Comparison of ENCODE assay signal across 15 cellular contexts in the genomic region with DNA sequence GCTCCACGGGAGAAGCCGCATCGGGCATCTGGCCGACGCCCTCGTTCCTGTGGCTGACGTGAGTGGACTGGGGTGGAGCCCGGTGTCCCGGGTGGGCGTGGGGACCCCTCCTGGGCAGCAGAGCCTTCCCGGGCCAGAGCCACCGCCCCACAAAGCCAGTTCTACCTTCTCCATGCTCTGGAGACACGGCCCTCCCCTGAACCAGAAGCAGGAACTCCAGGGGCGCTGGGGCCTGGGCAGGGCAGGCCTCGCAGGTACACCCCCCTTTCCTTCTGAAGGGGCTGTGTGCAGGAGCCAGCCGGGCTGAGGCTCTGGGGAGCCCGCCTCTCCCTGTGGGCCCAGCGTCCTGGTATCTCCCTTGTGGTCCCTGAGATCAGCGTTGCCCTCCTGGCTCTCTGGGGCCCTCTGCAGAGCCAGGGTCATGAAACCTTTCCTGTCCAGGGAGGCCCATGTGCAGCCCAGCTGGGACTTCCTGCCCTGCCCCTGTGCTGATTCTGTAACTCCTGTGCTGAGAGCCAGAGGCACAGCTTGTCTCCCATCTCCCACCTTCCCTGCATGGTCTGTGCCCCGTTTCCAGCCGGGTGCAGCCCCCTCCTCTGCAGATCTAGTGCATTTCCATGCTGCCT. TPM values are rescaled to one million over a fixed set of nuclear protein-coding genes. Genes with fewer than 3 reads are reported as not detected.
"Had no signal": no experiment of that assay in that cellular context is flagged by ENCODE, and none has a peak within 500 bp of the region (broad histone marks: within the 10 kb centered on the region; RNA-seq: fewer than 3 reads in every experiment).

No MANE protein-coding gene starts in this region.

- DNase-seq: activated CD4-positive, alpha-beta T cell treated with anti-CD3 and anti-CD28 coated beads, Interleukin-2, amount 50 U/mL, for 4 hours; activated gamma-delta T cell; activated naive CD8-positive, alpha-beta T cell treated with anti-CD3 and anti-CD28 coated beads for 36 hours; activated T-cell treated with anti-CD3 and anti-CD28 coated beads, Interleukin-2, amount 50 U/mL, for 1 hour; cerebellar nuclear complex; dermis blood vessel endothelial cell; stimulated activated CD4-positive, alpha-beta T cell treated with anti-CD3 and anti-CD28 coated beads, Interleukin-2, amount 100 ng/mL, for 48 hours; T-helper 9 cell; testis had no signal

- H3K9me3 ChIP-seq: testis had no signal

- H3K9me3 Mint-ChIP-seq: activated naive CD8-positive, alpha-beta T cell treated with anti-CD3 and anti-CD28 coated beads for 36 hours; memory B cell; natural killer cell treated with Interleukin-12 subunit alpha and Interleukin-12 subunit beta and Interleukin-15 and Interleukin-18, amount 100 ng/mL, for 72 hours; stimulated activated naive CD8-positive, alpha-beta T cell treated with anti-CD3 and anti-CD28 coated beads, Interleukin-15, Interleukin-2, amounts not matched to agents 100 ng/mL and 50 ng/mL, for 24 hours had no signal

- H3K27ac Mint-ChIP-seq: activated naive CD8-positive, alpha-beta T cell treated with anti-CD3 and anti-CD28 coated beads for 36 hours; memory B cell; natural killer cell treated with Interleukin-12 subunit alpha and Interleukin-12 subunit beta and Interleukin-15 and Interleukin-18, amount 100 ng/mL, for 72 hours; stimulated activated naive CD8-positive, alpha-beta T cell treated with anti-CD3 and anti-CD28 coated beads, Interleukin-15, Interleukin-2, amounts not matched to agents 100 ng/mL and 50 ng/mL, for 24 hours had no signal

- H3K4me3 ChIP-seq: testis had no signal

- ATAC-seq: left lobe of liver; natural killer cell treated with Interleukin-12 subunit alpha and Interleukin-12 subunit beta and Interleukin-15 and Interleukin-18, amount 100 ng/mL, for 72 hours had no signal

- H3K4me3 Mint-ChIP-seq: activated naive CD8-positive, alpha-beta T cell treated with anti-CD3 and anti-CD28 coated beads for 36 hours; memory B cell; natural killer cell treated with Interleukin-12 subunit alpha and Interleukin-12 subunit beta and Interleukin-15 and Interleukin-18, amount 100 ng/mL, for 72 hours; stimulated activated naive CD8-positive, alpha-beta T cell treated with anti-CD3 and anti-CD28 coated beads, Interleukin-15, Interleukin-2, amounts not matched to agents 100 ng/mL and 50 ng/mL, for 24 hours had no signal

- H3K4me1 ChIP-seq: testis had no signal

- H3K27me3 ChIP-seq: testis had no signal

- H3K27ac ChIP-seq: testis had no signal

- H3K27me3 Mint-ChIP-seq: activated naive CD8-positive, alpha-beta T cell treated with anti-CD3 and anti-CD28 coated beads for 36 hours; memory B cell; natural killer cell treated with Interleukin-12 subunit alpha and Interleukin-12 subunit beta and Interleukin-15 and Interleukin-18, amount 100 ng/mL, for 72 hours; stimulated activated naive CD8-positive, alpha-beta T cell treated with anti-CD3 and anti-CD28 coated beads, Interleukin-15, Interleukin-2, amounts not matched to agents 100 ng/mL and 50 ng/mL, for 24 hours had no signal

- H3K36me3 Mint-ChIP-seq: activated naive CD8-positive, alpha-beta T cell treated with anti-CD3 and anti-CD28 coated beads for 36 hours; memory B cell; natural killer cell treated with Interleukin-12 subunit alpha and Interleukin-12 subunit beta and Interleukin-15 and Interleukin-18, amount 100 ng/mL, for 72 hours had no signal

RNA-seq across cellular contexts. Expression of a gene that starts 16.1 kb away (rescaled TPM):
- total RNA-seq: activated naive CD8-positive, alpha-beta T cell treated with anti-CD3 and anti-CD28 coated beads for 36 hours; dermis blood vessel endothelial cell; left lobe of liver; osteocyte; ureter had no signal
